In the genomic region with DNA sequence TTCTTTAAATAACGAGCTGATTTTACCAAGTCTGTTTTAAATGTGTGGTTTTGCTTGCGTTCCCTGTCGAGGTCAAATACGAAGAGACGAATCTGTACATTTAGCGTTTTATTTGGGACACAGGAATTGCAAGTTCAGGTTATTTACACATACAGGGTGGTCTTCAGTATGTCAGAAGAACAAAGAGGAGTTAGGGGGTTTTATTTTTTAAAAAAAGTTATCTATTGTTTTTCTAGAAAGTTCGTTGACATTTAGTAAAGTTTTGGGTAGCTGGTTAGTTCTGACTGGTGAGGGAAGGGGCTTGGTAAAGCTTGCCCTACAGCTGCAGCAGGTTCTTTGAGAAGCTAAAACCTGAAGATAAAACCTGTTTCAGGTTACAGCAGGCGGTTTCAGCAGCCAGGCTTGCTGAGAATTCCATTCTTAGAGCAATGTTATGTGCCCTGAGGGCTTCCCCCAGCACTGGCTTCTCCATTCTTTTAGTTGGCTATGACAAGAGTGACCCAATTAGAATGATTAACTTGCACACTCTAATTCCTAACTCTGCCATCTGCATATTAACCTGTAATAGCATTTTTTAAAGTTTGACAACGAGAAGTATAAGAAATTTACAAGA, we compare ENCODE assay signal across 8 cellular contexts. TPM values are rescaled to one million over a fixed set of nuclear protein-coding genes. Genes with fewer than 3 reads are reported as not detected.
A peak's percentile ranks its signal among the peaks of the same experiment; 100 is the strongest.
DNase-seq lines count a peak whose midpoint lies in the region; ATAC-seq and TF ChIP-seq lines count a peak whose summit lies in the region.

No MANE protein-coding gene starts in this region.

- H3K27ac ChIP-seq in colonic mucosa, result no peak overlapping the region
- H3K27ac ChIP-seq in ovary, result peak overlapping the region; percentile 98 to 99

- H3K4me1 ChIP-seq in colonic mucosa (peaks cover 4% of the 10 kb centered on the region), ovary (ENCODE audit: insufficient read depth) (peaks cover 11% of the 10 kb centered on the region)

- H3K36me3 ChIP-seq in MG63 (peaks cover 9% of the 10 kb centered on the region), colonic mucosa (no peaks in the 10 kb centered on the region), ovary (no peaks in the 10 kb centered on the region)

- WGBS in ovary, 3 donors, result 86 to 93% (median 92%) methylated on average over 9 of the region's 9 CpGs

- peak; percentile 9 for DNase-seq in COLO668 (lab: John Stamatoyannopoulos, UW; ENCODE audit: unreplicated experiment)
- no peak for DNase-seq in MG63
- no peak for DNase-seq in colonic mucosa
- peak in 2 of 5 donors; percentile 22 to 28 for DNase-seq in ovary
- DNase-seq in NCI-H524 treated with DMSO at 0.1 percent for 48 hours (lab: John Stamatoyannopoulos, UW), result no peak
- DNase-seq in epidermal melanocyte (ENCODE audit: insufficient read length, low spot score), result no peak

- intact Hi-C loops in colonic mucosa (cut with DNase I), result no loop called here
- intact Hi-C loops in ovary (cut with DNase I), result loop anchor here in 1 of 4 donors (5.0 kb wide), 1 partner anchor 153 kb away; no protein-coding TSS in a partner anchor

- no peak for TF ChIP-seq POLR2A in ovary (IDR thresholded peaks at IDR 0.05)

- H3K9me3 ChIP-seq in MG63 (peaks cover 3% of the 10 kb centered on the region; the same call in 1 of the 2 replicates), colonic mucosa (no peaks in the 10 kb centered on the region), ovary (no peaks in the 10 kb centered on the region)

- no peak for TF ChIP-seq EP300 in ovary (IDR thresholded peaks at IDR 0.05)

- H3K4me3 ChIP-seq in MG63 (peak overlapping the region; percentile 85), colonic mucosa (peak overlapping the region; percentile 61), ovary (peak overlapping the region; percentile 86)

- TF ChIP-seq CTCF in colonic mucosa (IDR thresholded peaks at IDR 0.05), result no peak
- TF ChIP-seq CTCF in ovary (IDR thresholded peaks at IDR 0.05), result no peak

- H3K9ac ChIP-seq in colonic mucosa (ENCODE audit: low read depth in 2 of 2, low read length in 2 of 2), result no peak overlapping the region

- ATAC-seq in HG02973 (IDR thresholded peaks at IDR 0.05; ENCODE audit: unreplicated experiment) (no peak), HG02870 (IDR thresholded peaks at IDR 0.05; ENCODE audit: unreplicated experiment) (no peak)

- H3K27me3 ChIP-seq in MG63 (no peaks in the 10 kb centered on the region), colonic mucosa (no peaks in the 10 kb centered on the region), ovary (no peaks in the 10 kb centered on the region)

RNA-seq across cellular contexts. Expression of gene ZNF280D, which starts 0.8 kb away (rescaled TPM):
- total RNA-seq in MG63 (2014; rRNA removed; shearing (Covaris generic); ENCODE audit: low replicate concordance), result 12.2 and 13.2 TPM in 2 replicates
- 10 to 100 TPM; 24.9 to 27.4 TPM for total RNA-seq in colonic mucosa
- 10 to 100 TPM; 36.8 to 66.0 (median 58.4) TPM for total RNA-seq in ovary
- polyA plus RNA-seq in ovary, result 10 to 100 TPM; 27.3 to 29.8 TPM
